1 cellular context compared by ENCODE assay signal in genomic region chr7:73307436-73307835, GRCh38.
TF ChIP-seq lines count a peak whose summit lies in the region.

No MANE protein-coding gene starts in this region.

TF ChIP-seq in GM12878, 131 proteins besides CTCF, POLR2A, EP300 and RAD21:
- TF ChIP-seq MEF2A (IDR thresholded peaks at IDR 0.05; ENCODE audit: insufficient read depth, low read depth, low read length) (no peak), CHD1 (IDR thresholded peaks at IDR 0.05; ENCODE audit: low read depth, low read length) (no peak), FOS (IDR thresholded peaks at IDR 0.05; ENCODE audit: borderline replicate concordance, extremely low read depth, insufficient read length) (no peak), SREBF1 (IDR thresholded peaks at IDR 0.05; ENCODE audit: low read length) (no peak), TAF1 (IDR thresholded peaks at IDR 0.05; ENCODE audit: borderline replicate concordance, low read depth, low read length) (no peak), ZZZ3 (IDR thresholded peaks at IDR 0.05; ENCODE audit: control insufficient read depth, insufficient read length, low read depth) (no peak)
